ENCODE assay signal across 1 cellular context in the genomic region with DNA sequence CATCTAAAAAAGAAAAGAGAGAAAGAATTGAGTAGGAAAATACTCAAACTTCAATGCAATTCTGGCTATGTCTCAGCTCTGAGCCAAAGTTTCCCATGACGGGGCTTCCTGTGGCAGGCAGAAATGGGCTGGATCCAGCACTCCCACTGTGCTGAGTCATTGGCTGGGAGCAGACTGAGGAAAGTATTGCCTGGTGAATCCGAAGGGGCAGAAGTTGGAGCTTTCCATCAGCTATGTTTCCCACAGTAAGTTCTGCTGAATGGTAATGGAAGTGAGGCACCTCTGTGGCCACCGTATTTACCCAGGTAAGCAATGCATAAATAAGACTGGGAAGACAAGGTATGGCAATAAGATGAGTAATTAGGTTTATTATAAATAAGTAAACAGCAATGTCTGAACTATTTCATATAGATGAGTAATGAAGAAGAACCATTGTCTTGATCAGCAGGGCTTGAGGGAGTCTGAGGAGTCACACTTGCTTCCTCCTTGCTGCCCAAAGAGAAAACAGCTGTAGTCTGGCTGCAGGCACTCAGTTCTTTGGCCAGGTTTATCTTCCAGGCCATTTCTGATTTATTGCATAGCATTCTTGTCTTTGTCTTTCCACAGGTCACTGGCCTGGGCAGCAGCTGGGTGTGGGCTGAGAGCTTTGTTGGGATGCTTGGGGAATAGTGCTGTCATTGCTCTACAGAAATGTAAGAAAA.
TF ChIP-seq lines count a peak whose summit lies in the region.

No MANE protein-coding gene starts in this region.

TF ChIP-seq in SK-N-SH treated with all-trans-retinoic acid at 6 μM for 48 hours, 23 proteins besides CTCF, POLR2A, EP300 and RAD21 (continued from another document):
- TF ChIP-seq, protein P1, sequence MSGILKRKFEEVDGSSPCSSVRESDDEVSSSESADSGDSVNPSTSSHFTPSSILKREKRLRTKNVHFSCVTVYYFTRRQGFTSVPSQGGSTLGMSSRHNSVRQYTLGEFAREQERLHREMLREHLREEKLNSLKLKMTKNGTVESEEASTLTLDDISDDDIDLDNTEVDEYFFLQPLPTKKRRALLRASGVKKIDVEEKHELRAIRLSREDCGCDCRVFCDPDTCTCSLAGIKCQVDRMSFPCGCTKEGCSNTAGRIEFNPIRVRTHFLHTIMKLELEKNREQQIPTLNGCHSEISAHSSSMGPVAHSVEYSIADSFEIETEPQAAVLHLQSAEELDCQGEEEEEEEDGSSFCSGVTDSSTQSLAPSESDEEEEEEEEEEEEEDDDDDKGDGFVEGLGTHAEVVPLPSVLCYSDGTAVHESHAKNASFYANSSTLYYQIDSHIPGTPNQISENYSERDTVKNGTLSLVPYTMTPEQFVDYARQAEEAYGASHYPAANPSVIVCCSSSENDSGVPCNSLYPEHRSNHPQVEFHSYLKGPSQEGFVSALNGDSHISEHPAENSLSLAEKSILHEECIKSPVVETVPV (CRISPR knock-in tag; IDR thresholded peaks at IDR 0.05): no peak
- TF ChIP-seq ARNTL (CRISPR knock-in tag; IDR thresholded peaks at IDR 0.05; ENCODE audit: borderline replicate concordance, low read depth) (no peak), ZNF8 (CRISPR knock-in tag; IDR thresholded peaks at IDR 0.05) (no peak), CREB5 (CRISPR knock-in tag; IDR thresholded peaks at IDR 0.05; ENCODE audit: low read depth) (no peak), CSDC2 (CRISPR knock-in tag; IDR thresholded peaks at IDR 0.05) (no peak), GLIS3 (CRISPR knock-in tag; IDR thresholded peaks at IDR 0.05) (no peak), ZNF70 (CRISPR knock-in tag; IDR thresholded peaks at IDR 0.05) (no peak), ISL1 (CRISPR knock-in tag; IDR thresholded peaks at IDR 0.05) (no peak), ZFP3 (CRISPR knock-in tag; IDR thresholded peaks at IDR 0.05) (no peak), ESRRG (CRISPR knock-in tag; IDR thresholded peaks at IDR 0.05) (no peak), TSHZ2 (CRISPR knock-in tag; IDR thresholded peaks at IDR 0.05) (no peak)
- TF ChIP-seq, protein P2, sequence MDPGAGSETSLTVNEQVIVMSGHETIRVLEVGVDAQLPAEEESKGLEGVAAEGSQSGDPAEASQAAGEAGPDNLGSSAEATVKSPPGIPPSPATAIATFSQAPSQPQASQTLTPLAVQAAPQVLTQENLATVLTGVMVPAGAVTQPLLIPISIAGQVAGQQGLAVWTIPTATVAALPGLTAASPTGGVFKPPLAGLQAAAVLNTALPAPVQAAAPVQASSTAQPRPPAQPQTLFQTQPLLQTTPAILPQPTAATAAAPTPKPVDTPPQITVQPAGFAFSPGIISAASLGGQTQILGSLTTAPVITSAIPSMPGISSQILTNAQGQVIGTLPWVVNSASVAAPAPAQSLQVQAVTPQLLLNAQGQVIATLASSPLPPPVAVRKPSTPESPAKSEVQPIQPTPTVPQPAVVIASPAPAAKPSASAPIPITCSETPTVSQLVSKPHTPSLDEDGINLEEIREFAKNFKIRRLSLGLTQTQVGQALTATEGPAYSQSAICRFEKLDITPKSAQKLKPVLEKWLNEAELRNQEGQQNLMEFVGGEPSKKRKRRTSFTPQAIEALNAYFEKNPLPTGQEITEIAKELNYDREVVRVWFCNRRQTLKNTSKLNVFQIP (CRISPR knock-in tag; IDR thresholded peaks at IDR 0.05; ENCODE audit: borderline replicate concordance, low read depth): no peak
